Comparison of ENCODE assay signal across 8 cellular contexts in the genomic region with DNA sequence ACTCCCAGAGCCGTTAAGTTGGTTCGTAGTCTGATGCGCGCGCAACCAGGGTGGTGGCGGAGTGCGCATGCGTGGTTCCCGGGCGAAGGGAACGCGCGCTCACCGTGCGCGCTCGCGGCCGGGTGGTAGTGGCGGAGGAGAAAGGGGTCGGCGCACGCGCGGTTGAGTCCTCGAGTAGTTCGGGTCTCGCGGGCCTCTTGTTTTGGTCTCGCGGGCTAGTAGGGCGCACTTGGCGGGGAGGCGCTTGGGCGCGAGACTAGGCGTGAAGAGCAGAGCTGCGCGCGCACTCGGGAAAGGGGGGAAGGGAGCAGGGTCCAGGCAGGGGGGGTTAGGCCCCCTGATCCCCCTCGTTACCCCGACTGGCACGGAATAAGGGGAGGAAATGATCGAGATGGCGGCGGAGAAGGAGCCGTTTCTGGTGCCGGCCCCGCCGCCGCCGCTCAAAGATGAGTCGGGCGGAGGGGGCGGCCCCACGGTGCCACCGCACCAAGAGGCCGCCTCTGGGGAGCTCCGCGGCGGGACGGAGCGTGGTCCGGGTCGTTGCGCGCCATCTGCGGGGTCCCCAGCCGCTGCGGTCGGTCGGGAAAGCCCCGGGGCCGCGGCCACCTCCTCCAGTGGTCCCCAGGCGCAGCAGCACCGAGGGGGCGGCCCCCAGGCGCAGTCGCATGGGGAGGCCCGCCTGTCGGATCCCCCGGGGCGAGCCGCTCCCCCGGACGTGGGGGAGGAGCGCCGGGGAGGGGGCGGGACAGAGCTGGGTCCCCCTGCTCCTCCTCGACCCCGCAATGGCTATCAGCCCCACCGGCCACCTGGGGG. TPM values are rescaled to one million over a fixed set of nuclear protein-coding genes. Genes with fewer than 3 reads are reported as not detected.
A peak's percentile ranks its signal among the peaks of the same experiment; 100 is the strongest.
DNase-seq lines count a peak whose midpoint lies in the region; ATAC-seq, FAIRE-seq and TF ChIP-seq lines count a peak whose summit lies in the region.

A gene with protein sequence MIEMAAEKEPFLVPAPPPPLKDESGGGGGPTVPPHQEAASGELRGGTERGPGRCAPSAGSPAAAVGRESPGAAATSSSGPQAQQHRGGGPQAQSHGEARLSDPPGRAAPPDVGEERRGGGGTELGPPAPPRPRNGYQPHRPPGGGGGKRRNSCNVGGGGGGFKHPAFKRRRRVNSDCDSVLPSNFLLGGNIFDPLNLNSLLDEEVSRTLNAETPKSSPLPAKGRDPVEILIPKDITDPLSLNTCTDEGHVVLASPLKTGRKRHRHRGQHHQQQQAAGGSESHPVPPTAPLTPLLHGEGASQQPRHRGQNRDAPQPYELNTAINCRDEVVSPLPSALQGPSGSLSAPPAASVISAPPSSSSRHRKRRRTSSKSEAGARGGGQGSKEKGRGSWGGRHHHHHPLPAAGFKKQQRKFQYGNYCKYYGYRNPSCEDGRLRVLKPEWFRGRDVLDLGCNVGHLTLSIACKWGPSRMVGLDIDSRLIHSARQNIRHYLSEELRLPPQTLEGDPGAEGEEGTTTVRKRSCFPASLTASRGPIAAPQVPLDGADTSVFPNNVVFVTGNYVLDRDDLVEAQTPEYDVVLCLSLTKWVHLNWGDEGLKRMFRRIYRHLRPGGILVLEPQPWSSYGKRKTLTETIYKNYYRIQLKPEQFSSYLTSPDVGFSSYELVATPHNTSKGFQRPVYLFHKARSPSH (plus strand): TSS at position 195 of the 813 bp plus-strand sequence. CDS start 188 bp downstream, at position 383.

- peak within 1 kb of the TSS; percentile 93 for H3K27ac ChIP-seq in PC-9

- in situ Hi-C loops in KBM-7 (cut with MboI; ENCODE audit: low pct_unique_long_range_greater_than_20kb, low sequenced_read_pairs), result no loop called here

- H4K20me1 ChIP-seq in PC-9 (ENCODE audit: insufficient read depth), result peaks cover 3% of the 10 kb centered on the region

- intact Hi-C loops in PC-9 (cut with micrococcal nuclease; ENCODE audit: unreplicated experiment), result loop anchor here (1.0 to 2.0 kb wide), 4 partner anchors 94 to 437 kb away; partner anchors contain the start of genes AP4M1, MCM7, TRIP6 and ZNF3
- intact Hi-C loops in mucosa of descending colon (cut with DNase I, micrococcal nuclease), result loop anchor here in 1 of 2 donors (5.0 kb wide), 1 partner anchor 298 kb away; no protein-coding TSS in a partner anchor

- DNase-seq in D721Med (ENCODE audit: insufficient read length, low spot score), result peak; percentile 95
- peak; percentile 96 for DNase-seq in KBM-7
- peak; percentile 83 to 97 for DNase-seq in PC-9
- peak; percentile 96 for DNase-seq in activated T-cell treated with anti-CD3 and anti-CD28 coated beads for 48 hours (ENCODE audit: low read depth)
- peak; percentile 90 for DNase-seq in epithelial cell of esophagus (ENCODE audit: low read depth)
- peak; percentile 97 to 98 (median 98) for DNase-seq in mucosa of descending colon
- DNase-seq in stimulated activated CD8-positive, alpha-beta memory T cell treated with anti-CD3 and anti-CD28 coated beads, Interleukin-2, amount 100 ng/mL, for 48 hours (ENCODE audit: low read depth in 2 of 2), result peak; percentile 96

- no peaks in the 10 kb centered on the region for H3K9me2 ChIP-seq in PC-9 (ENCODE audit: insufficient read depth)

- POLR2A ChIA-PET in PC-9 (lab: Charles Lee; ENCODE audit: unreplicated experiment), result interaction anchor here (0.6 to 1.8 kb wide), 17 partner anchors 15 to 1429 kb away, joined by 3 to 22 read pairs (median 5); partner anchors contain the start of genes FBXO24, LRCH4, MOSPD3 and POP7

- H3K36me3 ChIP-seq in PC-9 (ENCODE audit: low read depth) (peaks cover 26% of the 10 kb centered on the region; the same call in 1 of the 2 replicates), mucosa of descending colon (ENCODE audit: low read depth) (peaks cover 7% of the 10 kb centered on the region)

- H3K9me3 ChIP-seq in PC-9 (ENCODE audit: insufficient read depth, low read depth) (no peaks in the 10 kb centered on the region), mucosa of descending colon (no peaks in the 10 kb centered on the region)

- H3K4me3 ChIP-seq in PC-9, result peak within 1 kb of the TSS; percentile 66
- peak within 1 kb of the TSS; percentile 86 for H3K4me3 ChIP-seq in epithelial cell of esophagus (ENCODE audit: low read length)
- peak within 1 kb of the TSS; percentile 75 for H3K4me3 ChIP-seq in mucosa of descending colon

- ATAC-seq in GM21529 (IDR thresholded peaks at IDR 0.05; ENCODE audit: unreplicated experiment) (peak; percentile 38), mucosa of descending colon (peak; percentile 63)

- H3K4me2 ChIP-seq in PC-9, result peak within 1 kb of the TSS; percentile 80

- H3K79me2 ChIP-seq in PC-9 (ENCODE audit: low read depth), result peaks cover 51% of the 10 kb centered on the region

- CTCF ChIA-PET in PC-9 (lab: Charles Lee), result interaction anchor here (0.5 kb wide), 1 partner anchor 157 kb away, joined by 5 read pairs; no protein-coding TSS in a partner anchor

- TF ChIP-seq CTCF in D721Med (IDR thresholded peaks at IDR 0.05; ENCODE audit: insufficient read depth, missing control alignments) (no peak), PC-9 (conservative IDR thresholded peaks at IDR 0.05) (no peak), epithelial cell of esophagus (IDR thresholded peaks at IDR 0.05; ENCODE audit: insufficient read depth, low read depth, low read length, missing control alignments) (no peak), mucosa of descending colon (IDR thresholded peaks at IDR 0.05) (no peak)

- peaks cover 45% of the 10 kb centered on the region for H3K4me1 ChIP-seq in PC-9 (replicated peaks; ENCODE audit: insufficient read depth)
- peaks cover 33% of the 10 kb centered on the region for H3K4me1 ChIP-seq in mucosa of descending colon (ENCODE audit: low read depth)

- no peaks in the 10 kb centered on the region for H3K27me3 ChIP-seq in PC-9 (ENCODE audit: insufficient read depth, low read depth)

- no peak for FAIRE-seq in D721Med (lab: Jason Lieb, UNC)

- BruUV-seq in PC-9 (replicated peaks; lab: Mats Ljungman, UMichigan), result no TSS peak

- H2AFZ ChIP-seq in PC-9, result peak within 1 kb of the TSS; percentile 79

- peaks cover 47% of the 10 kb centered on the region for H3F3A ChIP-seq in PC-9 (ENCODE audit: insufficient read depth, low read depth)

RNA-seq across cellular contexts. Expression of the gene that starts here (rescaled TPM):
- total RNA-seq in PC-9 (2021) (62.6 and 70.3 TPM in 2 replicates), mucosa of descending colon (10 to 100 TPM; 29.3 to 46.8 (median 35.2) TPM)

Comparison
In these comparisons a context has a peak if more than half of its experiments do, and no peak if none do; other contexts are left out.
1. Peak in every context shown above with its lines: DNase-seq, ATAC-seq, H3K4me3 ChIP-seq and H3K27ac ChIP-seq.